Comparison of ENCODE assay signal across 15 cellular contexts in the genomic region with DNA sequence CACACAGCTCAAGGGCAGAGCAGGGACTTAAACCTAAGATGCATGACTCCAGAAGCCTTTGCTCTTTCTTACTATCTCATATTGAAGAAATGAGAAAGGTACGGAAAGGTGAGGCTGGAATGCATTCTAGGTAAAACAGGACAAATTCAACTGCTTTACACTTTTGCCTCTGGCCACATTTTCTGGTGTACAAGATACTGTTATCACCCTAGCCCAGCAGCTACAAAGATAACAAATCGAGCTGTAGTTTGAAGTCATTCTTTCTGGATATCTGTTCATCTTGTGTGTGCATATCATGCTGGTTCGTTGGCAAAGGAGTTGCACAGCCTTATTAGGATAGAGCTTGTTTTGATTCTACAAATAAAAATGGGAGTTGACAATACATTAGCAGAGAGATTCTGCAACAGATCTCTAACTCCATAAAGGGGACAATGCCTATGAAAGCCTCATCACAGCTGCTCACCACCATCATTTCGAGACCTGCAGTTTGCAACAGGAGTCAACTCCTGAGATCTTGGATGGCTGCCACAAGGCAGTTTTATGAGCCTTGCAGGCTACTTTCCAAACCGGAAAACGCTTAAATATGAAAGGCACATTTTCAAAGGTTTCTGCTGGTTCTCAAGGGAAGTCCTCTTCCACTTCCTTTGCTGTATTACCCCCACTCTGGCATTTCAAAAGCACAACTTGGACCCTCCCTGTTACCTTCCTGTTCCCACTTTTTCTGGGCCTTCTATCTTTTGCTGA.
DNase-seq lines count a peak whose midpoint lies in the region; ATAC-seq and TF ChIP-seq lines count a peak whose summit lies in the region.
"Had no signal": no experiment of that assay in that cellular context is flagged by ENCODE, and none has a peak within 500 bp of the region (broad histone marks: within the 10 kb centered on the region; RNA-seq: fewer than 3 reads in every experiment).

No MANE protein-coding gene starts in this region.

- no peaks in the 10 kb centered on the region for H3K36me3 Mint-ChIP-seq in endothelial cell (ENCODE audit: low read depth, unreplicated experiment)
- no peaks in the 10 kb centered on the region; the same call in 2 of the 3 replicates for H3K36me3 Mint-ChIP-seq in GM23338 (ENCODE audit: low read depth)
- H3K36me3 Mint-ChIP-seq: CD8-positive, alpha-beta memory T cell; IgD-negative memory B cell had no signal

- no peaks in the 10 kb centered on the region for H3K36me3 ChIP-seq in gastrocnemius medialis
- no peaks in the 10 kb centered on the region for H3K36me3 ChIP-seq in GM23338 (ENCODE audit: insufficient read depth)

- DNase-seq in HEK293T (ENCODE audit: extremely low spot score) (peak; percentile 17), NCI-H2081 treated with DMSO at 0.1 percent for 48 hours (lab: John Stamatoyannopoulos, UW) (peak; percentile 30), dorsolateral prefrontal cortex (no peak), gastrocnemius medialis (no peak), NCI-H1048 (lab: John Stamatoyannopoulos, UW) (no peak), endothelial cell (ENCODE audit: low spot score) (no peak), iPS-NIHi7 (ENCODE audit: extremely low spot score) (no peak), GM23338 (ENCODE audit: low spot score) (no peak)
- DNase-seq: activated CD4-positive, alpha-beta T cell treated with anti-CD3 and anti-CD28 coated beads, Interleukin-2, amount 50 U/mL, for 1 hour; CD8-positive, alpha-beta memory T cell; hippocampal formation; NCI-H526 treated with DMSO at 0.1 percent for 48 hours; stimulated activated naive CD8-positive, alpha-beta T cell treated with anti-CD3 and anti-CD28 coated beads, Interleukin-15, amount 100 ng/mL, for 72 hours had no signal

- no peak for ATAC-seq in gastrocnemius medialis
- ATAC-seq in GM23338: no peak
- ATAC-seq: stimulated activated naive CD8-positive, alpha-beta T cell treated with anti-CD3 and anti-CD28 coated beads, Interleukin-15, amount 100 ng/mL, for 72 hours had no signal

- H3K9me2 ChIP-seq in GM23338 (ENCODE audit: insufficient read depth): no peaks in the 10 kb centered on the region

- H3K27me3 Mint-ChIP-seq in endothelial cell (ENCODE audit: unreplicated experiment): peaks cover 2% of the 10 kb centered on the region
- H3K27me3 Mint-ChIP-seq in GM23338 (ENCODE audit: insufficient read depth, low read depth, poor library complexity): no peaks in the 10 kb centered on the region
- H3K27me3 Mint-ChIP-seq: progenitor cell of endocrine pancreas had no signal

- in situ Hi-C loops in gastrocnemius medialis (cut with MboI; ENCODE audit: low sequenced_read_pairs in 4 of 4): no loop called here

- H3K9me3 Mint-ChIP-seq in endothelial cell (ENCODE audit: unreplicated experiment) (no peaks in the 10 kb centered on the region), GM23338 (no peaks in the 10 kb centered on the region; the same call in 2 of the 3 replicates)
- H3K9me3 Mint-ChIP-seq: CD8-positive, alpha-beta memory T cell; IgD-negative memory B cell; stimulated activated naive CD8-positive, alpha-beta T cell treated with anti-CD3 and anti-CD28 coated beads, Interleukin-15, amount 100 ng/mL, for 72 hours had no signal

- H3K4me3 ChIP-seq in dorsolateral prefrontal cortex: no peak overlapping the region
- no peak overlapping the region for H3K4me3 ChIP-seq in gastrocnemius medialis
- H3K4me3 ChIP-seq in GM23338: no peak overlapping the region

- H3K4me1 Mint-ChIP-seq in endothelial cell (ENCODE audit: unreplicated experiment): peaks cover 10% of the 10 kb centered on the region
- peaks cover 2% of the 10 kb centered on the region; the same call in 1 of the 3 replicates for H3K4me1 Mint-ChIP-seq in GM23338
- H3K4me1 Mint-ChIP-seq: CD8-positive, alpha-beta memory T cell; IgD-negative memory B cell; stimulated activated naive CD8-positive, alpha-beta T cell treated with anti-CD3 and anti-CD28 coated beads, Interleukin-15, amount 100 ng/mL, for 72 hours had no signal

- H3K9me3 ChIP-seq in gastrocnemius medialis: no peaks in the 10 kb centered on the region

- 0 out of 2 replicates have a peak, but pooled peaks cover 3% of the 10 kb centered on the region for H4K20me1 ChIP-seq in GM23338 (replicated peaks; ENCODE audit: insufficient read depth)

- H3K4me1 ChIP-seq in gastrocnemius medialis: peaks cover 0 to 13% of the 10 kb centered on the region in 2 donors
- no peaks in the 10 kb centered on the region for H3K4me1 ChIP-seq in GM23338 (ENCODE audit: insufficient read depth)

- H3K27ac Mint-ChIP-seq in endothelial cell (ENCODE audit: unreplicated experiment): no peak overlapping the region
- H3K27ac Mint-ChIP-seq in GM23338: no peak overlapping the region
- H3K27ac Mint-ChIP-seq: CD8-positive, alpha-beta memory T cell; progenitor cell of endocrine pancreas had no signal

- H3K27me3 ChIP-seq in dorsolateral prefrontal cortex: no peaks in the 10 kb centered on the region
- no peaks in the 10 kb centered on the region for H3K27me3 ChIP-seq in gastrocnemius medialis
- no peaks in the 10 kb centered on the region for H3K27me3 ChIP-seq in GM23338 (ENCODE audit: insufficient read depth)

- H3K79me2 ChIP-seq in GM23338 (replicated peaks; ENCODE audit: insufficient read depth): no peaks in the 10 kb centered on the region; the same call in 1 of the 2 replicates

- CTCF ChIA-PET in HEK293T (lab: Yijun Ruan, JAX): interaction anchor here (0.7 kb wide), 1 partner anchor 177 kb away, joined by 3 read pairs; no protein-coding TSS in a partner anchor

- TF ChIP-seq CTCF in dorsolateral prefrontal cortex (IDR thresholded peaks at IDR 0.05 in 54 of 56, conservative IDR thresholded peaks at IDR 0.05 in 2 of 56; ENCODE audit: low read depth in 1 of 56, partially characterized antibody in 56 of 56) (no peak), gastrocnemius medialis (IDR thresholded peaks at IDR 0.05 in 4 of 5, conservative IDR thresholded peaks at IDR 0.05 in 1 of 5) (no peak), endothelial cell (IDR thresholded peaks at IDR 0.05; ENCODE audit: unreplicated experiment) (no peak), GM23338 (conservative IDR thresholded peaks at IDR 0.05; ENCODE audit: low read depth in 2 of 2) (no peak)

- TF ChIP-seq POLR2A in gastrocnemius medialis (IDR thresholded peaks at IDR 0.05): no peak

- POLR2A ChIA-PET in HEK293T (lab: Yijun Ruan, JAX): no interaction called here

- H3K27ac ChIP-seq in dorsolateral prefrontal cortex: peak overlapping the region in 42 of 59 donors; percentile 1 to 75 (median 48)
- peak overlapping the region in 3 of 4 donors; percentile 16 to 51 (median 37) for H3K27ac ChIP-seq in gastrocnemius medialis
- no peak overlapping the region for H3K27ac ChIP-seq in GM23338 (ENCODE audit: low read depth)

- intact Hi-C loops in dorsolateral prefrontal cortex (cut with DNase I) (no loop called here), gastrocnemius medialis (cut with DNase I; ENCODE audit: low total_unique reads) (no loop called here)

- H3F3A ChIP-seq in GM23338 (replicated peaks; ENCODE audit: low read depth): no peaks in the 10 kb centered on the region

- H3K4me2 ChIP-seq in GM23338: no peak overlapping the region

- H3K4me3 Mint-ChIP-seq in endothelial cell (ENCODE audit: unreplicated experiment): no peak overlapping the region
- H3K4me3 Mint-ChIP-seq in GM23338: no peak overlapping the region
- H3K4me3 Mint-ChIP-seq: CD8-positive, alpha-beta memory T cell; IgD-negative memory B cell; stimulated activated naive CD8-positive, alpha-beta T cell treated with anti-CD3 and anti-CD28 coated beads, Interleukin-15, amount 100 ng/mL, for 72 hours had no signal

- H2AFZ ChIP-seq in GM23338: no peak overlapping the region

TF ChIP-seq in HEK293T, 16 proteins besides CTCF, POLR2A, EP300 and RAD21:
- TF ChIP-seq FOXK2 (IDR thresholded peaks at IDR 0.05) (no peak), L3MBTL2 (conservative IDR thresholded peaks at IDR 0.05) (no peak), TARDBP (IDR thresholded peaks at IDR 0.05) (no peak), BHLHE40 (IDR thresholded peaks at IDR 0.05; ENCODE audit: borderline replicate concordance) (no peak), CTBP1 (IDR thresholded peaks at IDR 0.05; ENCODE audit: borderline replicate concordance) (no peak), SUZ12 (IDR thresholded peaks at IDR 0.05) (no peak), ELF4 (IDR thresholded peaks at IDR 0.05) (no peak)
- TF ChIP-seq, protein P1, sequence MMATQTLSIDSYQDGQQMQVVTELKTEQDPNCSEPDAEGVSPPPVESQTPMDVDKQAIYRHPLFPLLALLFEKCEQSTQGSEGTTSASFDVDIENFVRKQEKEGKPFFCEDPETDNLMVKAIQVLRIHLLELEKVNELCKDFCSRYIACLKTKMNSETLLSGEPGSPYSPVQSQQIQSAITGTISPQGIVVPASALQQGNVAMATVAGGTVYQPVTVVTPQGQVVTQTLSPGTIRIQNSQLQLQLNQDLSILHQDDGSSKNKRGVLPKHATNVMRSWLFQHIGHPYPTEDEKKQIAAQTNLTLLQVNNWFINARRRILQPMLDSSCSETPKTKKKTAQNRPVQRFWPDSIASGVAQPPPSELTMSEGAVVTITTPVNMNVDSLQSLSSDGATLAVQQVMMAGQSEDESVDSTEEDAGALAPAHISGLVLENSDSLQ (IDR thresholded peaks at IDR 0.05): no peak

TF ChIP-seq in GM23338, 12 proteins besides CTCF, POLR2A, EP300 and RAD21 (continues in another document):
- no peak for TF ChIP-seq NANOG (IDR thresholded peaks at IDR 0.05; ENCODE audit: borderline replicate concordance)
- TF ChIP-seq, protein P2, sequence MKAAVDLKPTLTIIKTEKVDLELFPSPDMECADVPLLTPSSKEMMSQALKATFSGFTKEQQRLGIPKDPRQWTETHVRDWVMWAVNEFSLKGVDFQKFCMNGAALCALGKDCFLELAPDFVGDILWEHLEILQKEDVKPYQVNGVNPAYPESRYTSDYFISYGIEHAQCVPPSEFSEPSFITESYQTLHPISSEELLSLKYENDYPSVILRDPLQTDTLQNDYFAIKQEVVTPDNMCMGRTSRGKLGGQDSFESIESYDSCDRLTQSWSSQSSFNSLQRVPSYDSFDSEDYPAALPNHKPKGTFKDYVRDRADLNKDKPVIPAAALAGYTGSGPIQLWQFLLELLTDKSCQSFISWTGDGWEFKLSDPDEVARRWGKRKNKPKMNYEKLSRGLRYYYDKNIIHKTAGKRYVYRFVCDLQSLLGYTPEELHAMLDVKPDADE (IDR thresholded peaks at IDR 0.05): no peak
- no peak for TF ChIP-seq EZH2phosphoT487 (IDR thresholded peaks at IDR 0.05; ENCODE audit: unreplicated experiment)

Comparison
In these comparisons a context has a peak if more than half of its experiments do, and no peak if none do; other contexts are left out.
1. DNase-seq: peak in HEK293T (single experiment) and NCI-H2081 treated with DMSO at 0.1 percent for 48 hours (single experiment); none in dorsolateral prefrontal cortex (0 of 10), gastrocnemius medialis (0 of 2), NCI-H1048 (single experiment), endothelial cell (single experiment), iPS-NIHi7 (single experiment) and GM23338 (single experiment).